ENCODE assay signal across 10 cellular contexts in genomic region chr22:29225422-29226090, GRCh38. TPM values are rescaled to one million over a fixed set of nuclear protein-coding genes. Genes with fewer than 3 reads are reported as not detected.
DNase-seq lines count a peak whose midpoint lies in the region; ATAC-seq and TF ChIP-seq lines count a peak whose summit lies in the region.
"Had no signal": no experiment of that assay in that cellular context is flagged by ENCODE, and none has a peak within 500 bp of the region (broad histone marks: within the 10 kb centered on the region; RNA-seq: fewer than 3 reads in every experiment).

No MANE protein-coding gene starts in this region.

- no peak for TF ChIP-seq CTCF in foreskin keratinocyte (conservative IDR thresholded peaks at IDR 0.05)

- H3K27ac ChIP-seq in foreskin keratinocyte: no peak overlapping the region
- H3K27ac ChIP-seq: neutrophil had no signal

- H3K4me1 ChIP-seq in foreskin keratinocyte: no peaks in the 10 kb centered on the region

- peaks cover 19% of the 10 kb centered on the region for H3K27me3 ChIP-seq in foreskin keratinocyte
- H3K27me3 ChIP-seq: neutrophil had no signal

- intact Hi-C loops in posterior vena cava (cut with DNase I): no loop called here

- peak; percentile 28 for DNase-seq in EH (ENCODE audit: low read depth)
- peak; percentile 86 for DNase-seq in RPMI8226
- no peak for DNase-seq in foreskin keratinocyte
- peak; percentile 93 for DNase-seq in posterior vena cava (ENCODE audit: low spot score)
- no peak for DNase-seq in SW480 (ENCODE audit: low spot score)
- DNase-seq in OCI-M2 (lab: John Stamatoyannopoulos, UW; ENCODE audit: unreplicated experiment): no peak
- DNase-seq in SIG-M5 treated with dmso at 0.1 percent for 504 hours (lab: John Stamatoyannopoulos, UW; ENCODE audit: unreplicated experiment): no peak
- DNase-seq: Calu3 had no signal

- ATAC-seq in foreskin keratinocyte (peak; percentile 65), HG03432 (IDR thresholded peaks at IDR 0.05; ENCODE audit: unreplicated experiment) (no peak)

RNA-seq across cellular contexts. Expression of gene EMID1, which starts 19.9 kb away (rescaled TPM):
- total RNA-seq in foreskin keratinocyte (not detected in 2 replicates), posterior vena cava (1 to 10 TPM; 1.4 to 2.4 TPM)
- polyA plus RNA-seq in foreskin keratinocyte: not detected in 2 replicates

RNA-seq across cellular contexts. Expression of gene RHBDD3, which starts 42.2 kb away (rescaled TPM):
- total RNA-seq in foreskin keratinocyte (21.4 and 21.7 TPM in 2 replicates), posterior vena cava (10 to 100 TPM; 11.8 to 17.6 TPM)
- 21.8 and 22.7 TPM in 2 replicates for polyA plus RNA-seq in foreskin keratinocyte

RNA-seq across cellular contexts. Expression of gene EWSR1, which starts 42.5 kb away (rescaled TPM):
- total RNA-seq in foreskin keratinocyte (267 and 315 TPM in 2 replicates), posterior vena cava (100 to 1,000 TPM; 155 to 168 TPM)
- 231 and 253 TPM in 2 replicates for polyA plus RNA-seq in foreskin keratinocyte

Comparison
In these comparisons a context has a peak if more than half of its experiments do, and no peak if none do; other contexts are left out.
1. DNase-seq: peak in EH (single experiment), RPMI8226 (single experiment) and posterior vena cava (single experiment); none in foreskin keratinocyte (0 of 2), SW480 (single experiment), OCI-M2 (single experiment) and SIG-M5 treated with dmso at 0.1 percent for 504 hours (single experiment).